Comparison of ENCODE assay signal across 8 cellular contexts in the genomic region with DNA sequence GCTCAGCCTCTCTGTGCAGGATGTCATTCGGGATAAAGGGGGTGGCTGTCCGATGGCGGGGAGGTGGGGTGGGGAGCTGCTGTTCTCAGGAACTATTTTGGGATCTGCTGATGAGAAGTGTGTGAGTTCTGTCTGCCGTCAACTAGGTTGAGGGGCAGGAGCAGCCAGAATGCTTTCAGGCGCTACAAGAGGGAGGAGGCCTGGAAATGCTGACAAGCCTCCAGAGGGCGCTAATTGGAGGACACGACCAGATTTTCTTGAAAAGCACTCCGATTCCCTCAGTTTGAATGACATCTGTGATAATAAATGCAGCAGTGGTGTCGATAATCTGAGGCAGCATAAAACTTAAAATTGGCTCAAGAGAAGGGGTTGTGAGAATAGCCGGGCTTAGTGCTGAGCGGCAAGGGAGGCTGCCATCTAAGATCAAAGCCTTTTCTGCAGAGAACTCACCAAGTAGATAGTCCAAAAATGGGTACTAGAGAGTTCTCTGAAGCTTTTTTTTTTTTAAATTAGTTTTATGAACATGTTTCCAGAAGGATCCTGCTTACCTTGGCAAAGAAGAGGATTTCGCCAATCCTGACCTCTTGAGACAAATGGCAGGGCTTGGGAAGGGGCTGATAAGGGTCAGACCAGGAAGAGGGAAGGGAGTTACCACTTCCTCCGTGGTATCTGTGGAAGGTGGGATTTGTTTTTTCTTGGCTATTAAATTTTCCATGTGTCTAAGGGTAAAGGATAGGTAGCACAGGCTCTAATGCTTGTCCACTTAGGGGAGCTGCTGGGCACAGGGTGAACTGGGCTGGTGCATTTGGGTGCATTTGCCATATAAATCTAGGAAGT.
DNase-seq lines count a peak whose midpoint lies in the region; ATAC-seq, FAIRE-seq and TF ChIP-seq lines count a peak whose summit lies in the region.

No MANE protein-coding gene starts in this region.

- no peaks in the 10 kb centered on the region for H3K4me1 Mint-ChIP-seq in activated T-helper 17 cell treated with anti-CD3 and anti-CD28 coated beads, Interleukin-2, amount 50 U/mL, for 72 hours

- peak overlapping the region; percentile 71 for H3K27ac Mint-ChIP-seq in activated T-helper 17 cell treated with anti-CD3 and anti-CD28 coated beads, Interleukin-2, amount 50 U/mL, for 72 hours

- no peak overlapping the region for H3K4me3 Mint-ChIP-seq in activated T-helper 17 cell treated with anti-CD3 and anti-CD28 coated beads, Interleukin-2, amount 50 U/mL, for 72 hours

- TF ChIP-seq CTCF in kidney (IDR thresholded peaks at IDR 0.05; ENCODE audit: borderline replicate concordance, extremely low read depth, insufficient read depth): peak; percentile 44

- no peak for FAIRE-seq in kidney (lab: Jason Lieb, UNC)

- no peak overlapping the region for H3K9ac ChIP-seq in kidney (ENCODE audit: low read length in 2 of 2)

- intact Hi-C loops in kidney (cut with DNase I): no loop called here

- no peak overlapping the region for H3K4me3 ChIP-seq in kidney (ENCODE audit: low read length in 2 of 2)

- H3K9me3 Mint-ChIP-seq in activated T-helper 17 cell treated with anti-CD3 and anti-CD28 coated beads, Interleukin-2, amount 50 U/mL, for 72 hours: no peaks in the 10 kb centered on the region

- DNase-seq in DMS53 treated with DMSO at 0.1 percent for 48 hours (lab: John Stamatoyannopoulos, UW; ENCODE audit: unreplicated experiment): peak; percentile 98
- DNase-seq in Kasumi-1 (lab: John Stamatoyannopoulos, UW): peak; percentile 1 to 4
- no peak for DNase-seq in kidney
- DNase-seq in NCI-H1436 treated with DMSO at 0.1 percent for 48 hours (lab: John Stamatoyannopoulos, UW): no peak

- peaks cover 87% of the 10 kb centered on the region for H3K36me3 Mint-ChIP-seq in activated T-helper 17 cell treated with anti-CD3 and anti-CD28 coated beads, Interleukin-2, amount 50 U/mL, for 72 hours (ENCODE audit: low read depth)

- ATAC-seq in activated T-helper 17 cell treated with anti-CD3 and anti-CD28 coated beads, Interleukin-2, amount 50 U/mL, for 72 hours (replicated peaks): no peak
- ATAC-seq in HG02973 (IDR thresholded peaks at IDR 0.05; ENCODE audit: unreplicated experiment) (no peak), GM21786 (IDR thresholded peaks at IDR 0.05; ENCODE audit: unreplicated experiment) (no peak), HG03354 (IDR thresholded peaks at IDR 0.05; ENCODE audit: poor library complexity, severe bottlenecking, unreplicated experiment) (no peak)

- no peaks in the 10 kb centered on the region for H3K36me3 ChIP-seq in kidney (ENCODE audit: control insufficient read depth in 1 of 2, insufficient read depth in 2 of 2, low read length in 2 of 2)

- no peaks in the 10 kb centered on the region for H3K4me1 ChIP-seq in kidney (ENCODE audit: control insufficient read depth in 1 of 2, insufficient read depth in 1 of 2, low read depth in 1 of 2, low read length in 2 of 2)

- no peaks in the 10 kb centered on the region for H3K27me3 Mint-ChIP-seq in activated T-helper 17 cell treated with anti-CD3 and anti-CD28 coated beads, Interleukin-2, amount 50 U/mL, for 72 hours

- H3K27ac ChIP-seq in kidney (ENCODE audit: low read depth in 2 of 2, low read length in 2 of 2): no peak overlapping the region

- no peaks in the 10 kb centered on the region for H3K9me3 ChIP-seq in kidney (ENCODE audit: control insufficient read depth in 1 of 2, low read length in 2 of 2)

Comparison
In these comparisons a context has a peak if more than half of its experiments do, and no peak if none do; other contexts are left out.
1. DNase-seq: peak in DMS53 treated with DMSO at 0.1 percent for 48 hours (single experiment) and Kasumi-1 (2 of 2); none in kidney (single experiment) and NCI-H1436 treated with DMSO at 0.1 percent for 48 hours (single experiment).